ENCODE assay signal across 18 cellular contexts in genomic region chr22:32511274-32511673, GRCh38. TPM values are rescaled to one million over a fixed set of nuclear protein-coding genes. Genes with fewer than 3 reads are reported as not detected.
A peak's percentile ranks its signal among the peaks of the same experiment; 100 is the strongest.
DNase-seq lines count a peak whose midpoint lies in the region; TF ChIP-seq lines count a peak whose summit lies in the region.
"Had no signal": no experiment of that assay in that cellular context is flagged by ENCODE, and none has a peak within 500 bp of the region (broad histone marks: within the 10 kb centered on the region; RNA-seq: fewer than 3 reads in every experiment).

No MANE protein-coding gene starts in this region.

- POLR2A ChIA-PET in PC-9 (lab: Charles Lee; ENCODE audit: unreplicated experiment) = no interaction called here

- DNase-seq in PC-9 (peak in 1 of 2 experiments; percentile 36), NCI-H1694 treated with DMSO at 0.1 percent for 48 hours (lab: John Stamatoyannopoulos, UW) (no peak), DMS153 treated with DMSO at 0.1 percent for 48 hours (lab: John Stamatoyannopoulos, UW; ENCODE audit: unreplicated experiment) (no peak), HK-2 (ENCODE audit: unreplicated experiment) (no peak)
- DNase-seq: ACHN; BE2C; C1 segment of cervical spinal cord; CD4-positive, CD25-positive, alpha-beta regulatory T cell; CD8-positive, alpha-beta memory T cell; COR-L47; DMS 273 treated with DMSO at 0.1 percent for 48 hours; GM23248 had no signal

- CTCF ChIA-PET in PC-9 (lab: Charles Lee) = no interaction called here

- no peaks in the 10 kb centered on the region for H3K79me2 ChIP-seq in PC-9 (ENCODE audit: low read depth)

- no peaks in the 10 kb centered on the region for H3K9me2 ChIP-seq in PC-9 (ENCODE audit: insufficient read depth)

- peak overlapping the region; percentile 35 for H3K4me2 ChIP-seq in PC-9

- no peaks in the 10 kb centered on the region; the same call in 1 of the 2 replicates for H3F3A ChIP-seq in PC-9 (ENCODE audit: insufficient read depth, low read depth)

- no peak overlapping the region for H3K4me3 ChIP-seq in PC-9
- H3K4me3 ChIP-seq: GM23248, HAP-1 had no signal

- TF ChIP-seq CTCF in PC-9 (conservative IDR thresholded peaks at IDR 0.05) = no peak

- intact Hi-C loops in PC-9 (cut with micrococcal nuclease; ENCODE audit: unreplicated experiment) = no loop called here

- no peaks in the 10 kb centered on the region for H4K20me1 ChIP-seq in PC-9 (ENCODE audit: insufficient read depth)

- no TSS peak for BruUV-seq in PC-9 (replicated peaks; lab: Mats Ljungman, UMichigan)

- no peaks in the 10 kb centered on the region for H3K9me3 ChIP-seq in PC-9 (ENCODE audit: insufficient read depth, low read depth)
- H3K9me3 ChIP-seq: BE2C, HAP-1 had no signal

- H3K27me3 ChIP-seq in PC-9 (ENCODE audit: insufficient read depth, low read depth) (no peaks in the 10 kb centered on the region), layer of hippocampus (ENCODE audit: control insufficient read depth, insufficient read depth, low read length) (no peaks in the 10 kb centered on the region)
- H3K27me3 ChIP-seq: BE2C had no signal

- H3K27ac ChIP-seq in PC-9 = no peak overlapping the region
- peak overlapping the region; percentile 41 for H3K27ac ChIP-seq in cingulate gyrus (ENCODE audit: low read depth, low read length)
- peak overlapping the region; percentile 48 for H3K27ac ChIP-seq in layer of hippocampus (ENCODE audit: low read depth, low read length)
- peak overlapping the region; percentile 98 for H3K27ac ChIP-seq in temporal lobe (ENCODE audit: low read depth, low read length)
- H3K27ac ChIP-seq: GM23248 had no signal

- no peak overlapping the region for H2AFZ ChIP-seq in PC-9
- H2AFZ ChIP-seq: GM23248 had no signal

- no peaks in the 10 kb centered on the region for H3K36me3 ChIP-seq in PC-9 (ENCODE audit: low read depth)
- H3K36me3 ChIP-seq: BE2C, HAP-1 had no signal

- H3K4me1 ChIP-seq in PC-9 (replicated peaks; ENCODE audit: insufficient read depth) = peaks cover 19% of the 10 kb centered on the region
- H3K4me1 ChIP-seq: BE2C, HAP-1 had no signal

RNA-seq across cellular contexts. Expression of gene FBXO7, which starts 36.7 kb away (rescaled TPM):
- total RNA-seq in PC-9 (2021) = 76.0 and 81.9 TPM in 2 replicates
- 39.3 TPM for total RNA-seq in temporal lobe

RNA-seq across cellular contexts. Expression of gene BPIFC, which starts 47.0 kb away (rescaled TPM):
- total RNA-seq in PC-9 (2021) = not detected in 2 replicates
- not detected for total RNA-seq in temporal lobe
- total RNA-seq: CD4-positive, CD25-positive, alpha-beta regulatory T cell; CD8-positive, alpha-beta memory T cell; GM23248; H4; HT-29 had no signal
